ENCODE assay signal across 1 cellular context in the genomic region with DNA sequence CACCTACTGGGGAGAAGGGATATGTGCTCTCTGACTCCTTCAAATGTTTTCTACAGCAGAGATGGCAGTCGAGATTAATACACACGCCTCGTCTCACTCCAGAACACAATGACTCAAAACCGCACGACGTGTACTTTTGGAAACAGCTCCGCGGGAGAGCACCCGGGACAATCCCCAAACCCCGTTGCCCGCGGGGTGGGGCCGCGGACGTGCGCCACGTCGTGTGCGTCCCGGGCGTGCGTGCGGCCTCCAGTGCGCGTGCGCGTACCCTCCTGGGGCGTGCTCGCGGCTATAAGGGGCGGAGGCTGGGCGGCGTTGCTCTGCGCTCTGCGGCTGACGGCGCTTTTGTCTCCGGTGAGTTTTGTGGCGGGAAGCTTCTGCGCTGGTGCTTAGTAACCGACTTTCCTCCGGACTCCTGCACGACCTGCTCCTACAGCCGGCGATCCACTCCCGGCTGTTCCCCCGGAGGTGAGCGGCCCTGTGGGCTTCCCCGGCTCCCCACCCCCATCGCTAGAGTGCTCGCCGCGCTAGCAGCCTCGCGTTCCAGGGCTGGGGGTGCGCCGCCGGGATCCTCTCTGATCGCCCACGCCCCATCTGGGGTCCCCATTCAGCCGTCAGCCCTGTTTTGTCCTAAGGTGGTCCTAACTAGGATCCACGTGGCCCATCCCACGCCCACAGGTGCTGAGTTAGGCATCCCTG.
TF ChIP-seq lines count a peak whose summit lies in the region.

A gene with protein sequence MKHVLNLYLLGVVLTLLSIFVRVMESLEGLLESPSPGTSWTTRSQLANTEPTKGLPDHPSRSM (plus strand): TSS at position 323 of the 699 bp plus-strand sequence. CDS start 1,391 bp downstream, outside the sequence.

TF ChIP-seq in K562, 482 proteins besides CTCF, POLR2A, EP300 and RAD21 (continued from another document and continues in another):
- TF ChIP-seq NR2C1 (IDR thresholded peaks at IDR 0.05) (no peak), NR2C1 (tag; IDR thresholded peaks at IDR 0.05) (no peak), ZNF766 (CRISPR knock-in tag; conservative IDR thresholded peaks at IDR 0.05) (no peak; the same call in 1 of the 2 replicates), PTTG1 (tag; IDR thresholded peaks at IDR 0.05; ENCODE audit: low read depth) (no peak), HNRNPK (IDR thresholded peaks at IDR 0.05; ENCODE audit: low read depth, low read length, poor library complexity, severe bottlenecking) (no peak), CSDE1 (IDR thresholded peaks at IDR 0.05) (no peak), DIDO1 (tag; IDR thresholded peaks at IDR 0.05; ENCODE audit: low read depth) (no peak), DMBX1 (CRISPR knock-in tag; IDR thresholded peaks at IDR 0.05; ENCODE audit: borderline replicate concordance) (no peak; the same call in 1 of the 2 replicates), NRF1 (conservative IDR thresholded peaks at IDR 0.05 in 1 of 2, IDR thresholded peaks at IDR 0.05 in 1 of 2) (peak; percentile 99), STAT5B (CRISPR knock-in tag; IDR thresholded peaks at IDR 0.05) (no peak), FOXK1 (CRISPR knock-in tag; IDR thresholded peaks at IDR 0.05; ENCODE audit: borderline replicate concordance) (peak; percentile 82; the same call in 1 of the 2 replicates), NONO (IDR thresholded peaks at IDR 0.05; ENCODE audit: low read depth in 2 of 2, low read length in 1 of 2) (no peak; a peak in 1 of 4 replicates), ASH1L (IDR thresholded peaks at IDR 0.05; ENCODE audit: borderline replicate concordance, low read depth, partially characterized antibody) (no peak), RB1 (IDR thresholded peaks at IDR 0.05; ENCODE audit: low read depth) (peak; percentile 95), ZNF165 (CRISPR knock-in tag; IDR thresholded peaks at IDR 0.05; ENCODE audit: borderline replicate concordance) (no peak), MECOM (CRISPR knock-in tag; IDR thresholded peaks at IDR 0.05) (no peak), ETV6 (IDR thresholded peaks at IDR 0.05; ENCODE audit: borderline replicate concordance in 1 of 2, low read depth in 2 of 2, low read length in 1 of 2) (no peak), ETV6 (CRISPR knock-in tag; IDR thresholded peaks at IDR 0.05; ENCODE audit: borderline replicate concordance) (no peak), MIER1 (IDR thresholded peaks at IDR 0.05; ENCODE audit: low read depth) (no peak), KLF13 (tag; IDR thresholded peaks at IDR 0.05; ENCODE audit: borderline replicate concordance, low read depth) (peak; percentile 75; the same call in 1 of the 2 replicates), ZNF785 (CRISPR knock-in tag; IDR thresholded peaks at IDR 0.05) (no peak), ZNF561 (CRISPR knock-in tag; conservative IDR thresholded peaks at IDR 0.05) (no peak), BHLHE40 (IDR thresholded peaks at IDR 0.05; ENCODE audit: low read length) (peak; percentile 91), MEF2A (IDR thresholded peaks at IDR 0.05; ENCODE audit: control insufficient read depth, low read depth, low read length) (no peak), NR2C2 (CRISPR knock-in tag; IDR thresholded peaks at IDR 0.05) (peak; percentile 50; the same call in 1 of the 2 replicates), NR2C2 (tag; IDR thresholded peaks at IDR 0.05) (peak; percentile 42; the same call in 1 of the 2 replicates), HSF4 (CRISPR knock-in tag; IDR thresholded peaks at IDR 0.05; ENCODE audit: borderline replicate concordance) (no peak), TAF1 (IDR thresholded peaks at IDR 0.05; ENCODE audit: control insufficient read depth, extremely low read depth, insufficient read depth, low read length, severe bottlenecking) (peak; percentile 60), HIVEP1 (CRISPR knock-in tag; IDR thresholded peaks at IDR 0.05) (no peak), IFI16 (CRISPR knock-in tag; IDR thresholded peaks at IDR 0.05) (no peak), KDM1A (IDR thresholded peaks at IDR 0.05) (no peak)
- TF ChIP-seq, protein P1, sequence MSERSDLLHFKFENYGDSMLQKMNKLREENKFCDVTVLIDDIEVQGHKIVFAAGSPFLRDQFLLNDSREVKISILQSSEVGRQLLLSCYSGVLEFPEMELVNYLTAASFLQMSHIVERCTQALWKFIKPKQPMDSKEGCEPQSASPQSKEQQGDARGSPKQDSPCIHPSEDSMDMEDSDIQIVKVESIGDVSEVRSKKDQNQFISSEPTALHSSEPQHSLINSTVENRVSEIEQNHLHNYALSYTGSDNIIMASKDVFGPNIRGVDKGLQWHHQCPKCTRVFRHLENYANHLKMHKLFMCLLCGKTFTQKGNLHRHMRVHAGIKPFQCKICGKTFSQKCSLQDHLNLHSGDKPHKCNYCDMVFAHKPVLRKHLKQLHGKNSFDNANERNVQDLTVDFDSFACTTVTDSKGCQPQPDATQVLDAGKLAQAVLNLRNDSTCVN (CRISPR knock-in tag; IDR thresholded peaks at IDR 0.05) = no peak
- TF ChIP-seq, protein P2, sequence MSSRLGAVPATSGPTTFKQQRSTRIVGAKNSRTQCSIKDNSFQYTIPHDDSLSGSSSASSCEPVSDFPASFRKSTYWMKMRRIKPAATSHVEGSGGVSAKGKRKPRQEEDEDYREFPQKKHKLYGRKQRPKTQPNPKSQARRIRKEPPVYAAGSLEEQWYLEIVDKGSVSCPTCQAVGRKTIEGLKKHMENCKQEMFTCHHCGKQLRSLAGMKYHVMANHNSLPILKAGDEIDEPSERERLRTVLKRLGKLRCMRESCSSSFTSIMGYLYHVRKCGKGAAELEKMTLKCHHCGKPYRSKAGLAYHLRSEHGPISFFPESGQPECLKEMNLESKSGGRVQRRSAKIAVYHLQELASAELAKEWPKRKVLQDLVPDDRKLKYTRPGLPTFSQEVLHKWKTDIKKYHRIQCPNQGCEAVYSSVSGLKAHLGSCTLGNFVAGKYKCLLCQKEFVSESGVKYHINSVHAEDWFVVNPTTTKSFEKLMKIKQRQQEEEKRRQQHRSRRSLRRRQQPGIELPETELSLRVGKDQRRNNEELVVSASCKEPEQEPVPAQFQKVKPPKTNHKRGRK (tag; IDR thresholded peaks at IDR 0.05) = no peak
- TF ChIP-seq, protein P3, sequence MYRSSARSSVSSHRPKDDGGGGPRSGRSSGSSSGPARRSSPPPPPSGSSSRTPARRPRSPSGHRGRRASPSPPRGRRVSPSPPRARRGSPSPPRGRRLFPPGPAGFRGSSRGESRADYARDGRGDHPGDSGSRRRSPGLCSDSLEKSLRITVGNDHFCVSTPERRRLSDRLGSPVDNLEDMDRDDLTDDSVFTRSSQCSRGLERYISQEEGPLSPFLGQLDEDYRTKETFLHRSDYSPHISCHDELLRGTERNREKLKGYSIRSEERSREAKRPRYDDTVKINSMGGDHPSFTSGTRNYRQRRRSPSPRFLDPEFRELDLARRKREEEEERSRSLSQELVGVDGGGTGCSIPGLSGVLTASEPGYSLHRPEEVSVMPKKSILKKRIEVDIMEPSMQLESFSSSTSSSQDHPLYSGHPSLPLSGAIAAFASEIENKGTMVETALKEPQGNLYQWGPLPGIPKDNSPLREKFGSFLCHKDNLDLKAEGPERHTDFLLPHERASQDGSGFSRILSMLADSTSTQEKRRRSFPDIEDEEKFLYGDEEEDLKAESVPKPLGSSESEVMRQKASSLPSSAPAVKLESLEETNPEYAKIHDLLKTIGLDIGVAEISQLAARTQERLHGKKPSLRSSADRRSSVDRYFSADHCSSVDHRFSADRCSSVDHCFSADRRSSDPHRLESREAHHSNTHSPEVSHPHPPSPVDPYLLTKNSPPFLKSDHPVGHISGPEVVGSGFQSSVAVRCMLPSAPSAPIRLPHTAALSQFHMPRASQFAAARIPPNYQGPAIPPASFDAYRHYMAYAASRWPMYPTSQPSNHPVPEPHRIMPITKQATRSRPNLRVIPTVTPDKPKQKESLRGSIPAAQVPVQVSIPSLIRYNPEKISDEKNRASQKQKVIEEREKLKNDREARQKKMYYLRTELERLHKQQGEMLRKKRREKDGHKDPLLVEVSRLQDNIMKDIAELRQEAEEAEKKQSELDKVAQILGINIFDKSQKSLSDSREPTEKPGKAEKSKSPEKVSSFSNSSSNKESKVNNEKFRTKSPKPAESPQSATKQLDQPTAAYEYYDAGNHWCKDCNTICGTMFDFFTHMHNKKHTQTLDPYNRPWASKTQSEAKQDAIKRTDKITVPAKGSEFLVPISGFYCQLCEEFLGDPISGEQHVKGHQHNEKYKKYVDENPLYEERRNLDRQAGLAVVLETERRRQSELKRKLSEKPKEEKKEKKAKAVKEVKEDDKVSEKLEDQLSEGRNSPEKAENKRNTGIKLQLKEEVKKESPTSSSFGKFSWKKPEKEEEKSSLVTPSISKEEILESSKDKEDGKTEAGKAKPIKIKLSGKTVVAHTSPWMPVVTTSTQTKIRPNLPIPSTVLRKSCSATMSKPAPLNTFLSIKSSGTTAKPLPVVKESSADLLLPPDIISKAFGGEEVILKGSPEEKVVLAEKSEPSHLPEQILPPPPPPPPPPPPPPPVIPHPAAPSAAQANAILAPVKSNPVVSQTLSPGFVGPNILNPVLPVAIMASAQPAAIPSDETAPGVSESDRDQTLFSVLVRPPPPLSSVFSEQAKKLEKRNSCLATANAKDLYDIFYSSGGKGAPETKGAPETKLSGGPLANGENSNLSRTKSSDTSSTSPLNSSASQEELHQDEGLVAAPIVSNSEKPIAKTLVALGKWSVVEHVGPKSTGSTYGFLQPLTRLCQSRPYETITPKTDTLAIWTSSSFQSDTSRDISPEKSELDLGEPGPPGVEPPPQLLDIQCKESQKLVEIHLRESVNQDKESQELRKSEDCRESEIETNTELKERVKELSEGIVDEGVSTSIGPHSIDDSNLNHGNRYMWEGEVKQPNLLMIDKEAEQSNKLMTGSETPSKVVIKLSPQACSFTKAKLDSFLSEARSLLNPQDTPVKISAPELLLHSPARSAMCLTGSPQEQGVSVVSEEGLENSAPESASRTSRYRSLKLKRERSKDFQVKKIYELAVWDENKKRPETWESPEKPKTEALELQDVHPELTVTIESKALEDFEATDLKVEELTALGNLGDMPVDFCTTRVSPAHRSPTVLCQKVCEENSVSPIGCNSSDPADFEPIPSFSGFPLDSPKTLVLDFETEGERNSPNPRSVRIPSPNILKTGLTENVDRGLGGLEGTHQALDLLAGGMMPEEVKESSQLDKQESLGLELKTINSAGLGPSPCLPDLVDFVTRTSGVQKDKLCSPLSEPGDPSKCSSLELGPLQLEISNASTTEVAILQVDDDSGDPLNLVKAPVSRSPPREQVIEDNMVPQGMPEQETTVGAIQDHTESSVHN (IDR thresholded peaks at IDR 0.05; ENCODE audit: borderline replicate concordance in 1 of 2, low read depth in 1 of 2) = no peak
- TF ChIP-seq, protein P4, sequence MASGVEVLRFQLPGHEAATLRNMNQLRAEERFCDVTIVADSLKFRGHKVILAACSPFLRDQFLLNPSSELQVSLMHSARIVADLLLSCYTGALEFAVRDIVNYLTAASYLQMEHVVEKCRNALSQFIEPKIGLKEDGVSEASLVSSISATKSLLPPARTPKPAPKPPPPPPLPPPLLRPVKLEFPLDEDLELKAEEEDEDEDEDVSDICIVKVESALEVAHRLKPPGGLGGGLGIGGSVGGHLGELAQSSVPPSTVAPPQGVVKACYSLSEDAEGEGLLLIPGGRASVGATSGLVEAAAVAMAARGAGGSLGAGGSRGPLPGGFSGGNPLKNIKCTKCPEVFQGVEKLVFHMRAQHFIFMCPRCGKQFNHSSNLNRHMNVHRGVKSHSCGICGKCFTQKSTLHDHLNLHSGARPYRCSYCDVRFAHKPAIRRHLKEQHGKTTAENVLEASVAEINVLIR (CRISPR knock-in tag; IDR thresholded peaks at IDR 0.05) = peak; percentile 34; the same call in 1 of the 2 replicates
- TF ChIP-seq, protein P5, sequence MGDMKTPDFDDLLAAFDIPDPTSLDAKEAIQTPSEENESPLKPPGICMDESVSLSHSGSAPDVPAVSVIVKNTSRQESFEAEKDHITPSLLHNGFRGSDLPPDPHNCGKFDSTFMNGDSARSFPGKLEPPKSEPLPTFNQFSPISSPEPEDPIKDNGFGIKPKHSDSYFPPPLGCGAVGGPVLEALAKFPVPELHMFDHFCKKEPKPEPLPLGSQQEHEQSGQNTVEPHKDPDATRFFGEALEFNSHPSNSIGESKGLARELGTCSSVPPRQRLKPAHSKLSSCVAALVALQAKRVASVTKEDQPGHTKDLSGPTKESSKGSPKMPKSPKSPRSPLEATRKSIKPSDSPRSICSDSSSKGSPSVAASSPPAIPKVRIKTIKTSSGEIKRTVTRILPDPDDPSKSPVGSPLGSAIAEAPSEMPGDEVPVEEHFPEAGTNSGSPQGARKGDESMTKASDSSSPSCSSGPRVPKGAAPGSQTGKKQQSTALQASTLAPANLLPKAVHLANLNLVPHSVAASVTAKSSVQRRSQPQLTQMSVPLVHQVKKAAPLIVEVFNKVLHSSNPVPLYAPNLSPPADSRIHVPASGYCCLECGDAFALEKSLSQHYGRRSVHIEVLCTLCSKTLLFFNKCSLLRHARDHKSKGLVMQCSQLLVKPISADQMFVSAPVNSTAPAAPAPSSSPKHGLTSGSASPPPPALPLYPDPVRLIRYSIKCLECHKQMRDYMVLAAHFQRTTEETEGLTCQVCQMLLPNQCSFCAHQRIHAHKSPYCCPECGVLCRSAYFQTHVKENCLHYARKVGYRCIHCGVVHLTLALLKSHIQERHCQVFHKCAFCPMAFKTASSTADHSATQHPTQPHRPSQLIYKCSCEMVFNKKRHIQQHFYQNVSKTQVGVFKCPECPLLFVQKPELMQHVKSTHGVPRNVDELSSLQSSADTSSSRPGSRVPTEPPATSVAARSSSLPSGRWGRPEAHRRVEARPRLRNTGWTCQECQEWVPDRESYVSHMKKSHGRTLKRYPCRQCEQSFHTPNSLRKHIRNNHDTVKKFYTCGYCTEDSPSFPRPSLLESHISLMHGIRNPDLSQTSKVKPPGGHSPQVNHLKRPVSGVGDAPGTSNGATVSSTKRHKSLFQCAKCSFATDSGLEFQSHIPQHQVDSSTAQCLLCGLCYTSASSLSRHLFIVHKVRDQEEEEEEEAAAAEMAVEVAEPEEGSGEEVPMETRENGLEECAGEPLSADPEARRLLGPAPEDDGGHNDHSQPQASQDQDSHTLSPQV (IDR thresholded peaks at IDR 0.05) = peak; percentile 93
- TF ChIP-seq, protein P6, sequence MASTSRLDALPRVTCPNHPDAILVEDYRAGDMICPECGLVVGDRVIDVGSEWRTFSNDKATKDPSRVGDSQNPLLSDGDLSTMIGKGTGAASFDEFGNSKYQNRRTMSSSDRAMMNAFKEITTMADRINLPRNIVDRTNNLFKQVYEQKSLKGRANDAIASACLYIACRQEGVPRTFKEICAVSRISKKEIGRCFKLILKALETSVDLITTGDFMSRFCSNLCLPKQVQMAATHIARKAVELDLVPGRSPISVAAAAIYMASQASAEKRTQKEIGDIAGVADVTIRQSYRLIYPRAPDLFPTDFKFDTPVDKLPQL (IDR thresholded peaks at IDR 0.05; ENCODE audit: extremely low read depth, insufficient read length) = no peak
